ENCODE assay signal across 8 cellular contexts in genomic region chr5:78294250-78295034, GRCh38. TPM values are rescaled to one million over a fixed set of nuclear protein-coding genes. Genes with fewer than 3 reads are reported as not detected.
A peak's percentile ranks its signal among the peaks of the same experiment; 100 is the strongest.
DNase-seq lines count a peak whose midpoint lies in the region; ATAC-seq and TF ChIP-seq lines count a peak whose summit lies in the region.

Gene AP3B1, minus strand, starts transcription at chr5:78294698. Its CDS starts 119 bp downstream, at chr5:78294579.

- peak within 1 kb of the TSS; percentile 96 for H3K4me3 Mint-ChIP-seq in activated T-cell treated with anti-CD3 and anti-CD28 coated beads, Interleukin-2, amount 50 U/mL, for 4 hours

- H3K27ac ChIP-seq in Panc1 (ENCODE audit: low read length) (peak within 1 kb of the TSS; percentile 96), mucosa of rectum (ENCODE audit: low read depth in 2 of 2, low read length in 2 of 2) (peak within 1 kb of the TSS; percentile 84 to 90)

- peaks cover 3% of the 10 kb centered on the region for H3K36me3 ChIP-seq in Panc1 (ENCODE audit: control insufficient read depth, insufficient read depth, low read length)
- no peaks in the 10 kb centered on the region for H3K36me3 ChIP-seq in mucosa of rectum (ENCODE audit: control insufficient read depth in 2 of 2, insufficient read depth in 2 of 2, low read length in 2 of 2)

- CTCF ChIA-PET in Panc1 (lab: Charles Lee) = no interaction called here

- no TSS peak for BruUV-seq in Panc1 (replicated peaks; lab: Mats Ljungman, UMichigan)

- H3K27me3 ChIP-seq in Panc1 (ENCODE audit: control insufficient read depth, insufficient read depth, low read length) (no peaks in the 10 kb centered on the region), mucosa of rectum (ENCODE audit: control insufficient read depth in 2 of 2, insufficient read depth in 2 of 2, low read length in 2 of 2) (no peaks in the 10 kb centered on the region)

- no peaks in the 10 kb centered on the region for H3K9me3 ChIP-seq in Panc1 (ENCODE audit: control insufficient read depth, insufficient read depth, low read depth, low read length)
- no peaks in the 10 kb centered on the region for H3K9me3 ChIP-seq in mucosa of rectum (ENCODE audit: control insufficient read depth in 2 of 2, low read length in 2 of 2)

- DNase-seq in DMS53 (lab: John Stamatoyannopoulos, UW) (peak; percentile 100), KG1 (lab: John Stamatoyannopoulos, UW) (peak; percentile 98), Panc1 (ENCODE audit: low read depth, low spot score) (peak; percentile 93), erythroblast (lab: John Stamatoyannopoulos, UW) (peak; percentile 98 to 99)
- DNase-seq in activated T-cell treated with anti-CD3 and anti-CD28 coated beads, Interleukin-2, amount 50 U/mL, for 4 hours = peak; percentile 96
- DNase-seq in stimulated activated CD8-positive, alpha-beta memory T cell treated with anti-CD3 and anti-CD28 coated beads, Interleukin-4, amount 100 ng/mL, for 48 hours = peak; percentile 97

- TF ChIP-seq POLR2A in erythroblast (IDR thresholded peaks at IDR 0.05; ENCODE audit: low read length) = peak; percentile 97

- in situ Hi-C loops in Panc1 (cut with HindIII; ENCODE audit: low pct_unique_long_range_greater_than_20kb, low sequenced_read_pairs) = no loop called here

- H3K36me3 Mint-ChIP-seq in activated T-cell treated with anti-CD3 and anti-CD28 coated beads, Interleukin-2, amount 50 U/mL, for 4 hours (ENCODE audit: insufficient read depth) = no peaks in the 10 kb centered on the region

- H3K4me1 ChIP-seq in Panc1 (ENCODE audit: control insufficient read depth, insufficient read depth, low read length) = peaks cover 14% of the 10 kb centered on the region
- H3K4me1 ChIP-seq in mucosa of rectum (ENCODE audit: control insufficient read depth in 2 of 2, insufficient read depth in 2 of 2, low read length in 2 of 2) = peaks cover 6 to 11% of the 10 kb centered on the region in 2 donors

- peak within 1 kb of the TSS; percentile 83 to 98 for H3K4me3 ChIP-seq in Panc1 (ENCODE audit: low read depth in 2 of 2, low read length in 2 of 2)
- peak within 1 kb of the TSS; percentile 78 to 99 for H3K4me3 ChIP-seq in mucosa of rectum (ENCODE audit: low read length in 2 of 2)

- H3K9me3 Mint-ChIP-seq in activated T-cell treated with anti-CD3 and anti-CD28 coated beads, Interleukin-2, amount 50 U/mL, for 4 hours = no peaks in the 10 kb centered on the region

- peaks cover 40% of the 10 kb centered on the region for H3K4me1 Mint-ChIP-seq in activated T-cell treated with anti-CD3 and anti-CD28 coated beads, Interleukin-2, amount 50 U/mL, for 4 hours (ENCODE audit: low read depth)

- H3K9ac ChIP-seq in mucosa of rectum (ENCODE audit: low read depth in 1 of 2, low read length in 2 of 2) = peak within 1 kb of the TSS; percentile 88 to 96

- POLR2A ChIA-PET in Panc1 (lab: Charles Lee) = interaction anchor here (0.6 to 1.0 kb wide), 4 partner anchors 17 to 67 kb away, joined by 3 to 13 read pairs (median 4); no protein-coding TSS in a partner anchor

- ATAC-seq in GM21723 (IDR thresholded peaks at IDR 0.05; ENCODE audit: unreplicated experiment) (peak; percentile 86), Panc1 (peak; percentile 97)
- peak; percentile 94 to 95 for ATAC-seq in activated T-cell treated with anti-CD3 and anti-CD28 coated beads, Interleukin-2, amount 50 U/mL, for 4 hours

- H3K27me3 Mint-ChIP-seq in activated T-cell treated with anti-CD3 and anti-CD28 coated beads, Interleukin-2, amount 50 U/mL, for 4 hours (ENCODE audit: low read depth) = no peaks in the 10 kb centered on the region

- TF ChIP-seq CTCF in Panc1 (IDR thresholded peaks at IDR 0.05) = no peak

- intact Hi-C loops in Panc1 (cut with micrococcal nuclease; ENCODE audit: unreplicated experiment) = loop anchor here (2.0 kb wide), 1 partner anchor 66 kb away; the partner anchor contains the start of gene SCAMP1

RNA-seq across cellular contexts. Expression of gene AP3B1, which starts in this region (rescaled TPM):
- total RNA-seq in Panc1 (2021; ENCODE audit: unreplicated experiment) = 55.4 TPM
- polyA plus RNA-seq in Panc1 (2012; ENCODE audit: insufficient read length) = 27.3 TPM
- total RNA-seq in activated T-cell treated with anti-CD3 and anti-CD28 coated beads, Interleukin-2, amount 50 U/mL, for 4 hours = 10 to 100 TPM; 29.2 to 34.7 (median 31.2) TPM

Comparison
In these comparisons a context has a peak if more than half of its experiments do, and no peak if none do; other contexts are left out.
1. Peak in every context shown above with its lines: DNase-seq, ATAC-seq, H3K4me3 ChIP-seq and H3K27ac ChIP-seq.